Comparison of ENCODE assay signal across 15 cellular contexts in the genomic region with DNA sequence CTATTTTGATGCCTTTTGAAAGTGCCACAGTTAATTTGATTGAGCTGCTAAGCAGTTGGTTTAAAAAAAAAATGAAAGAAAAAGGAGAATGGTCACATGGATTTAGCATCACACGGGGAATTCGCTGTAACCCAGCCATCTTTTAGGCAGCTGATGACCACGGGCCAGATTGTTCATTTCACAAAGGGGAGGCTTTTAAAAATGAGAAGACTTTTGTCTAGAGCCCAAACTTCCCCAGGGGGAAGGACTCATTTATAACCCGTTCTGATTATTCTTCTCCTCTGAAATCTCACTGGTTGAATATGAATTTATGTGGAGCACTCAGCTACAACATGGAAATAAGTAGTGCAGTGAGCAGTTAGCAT.
DNase-seq lines count a peak whose midpoint lies in the region; ATAC-seq and TF ChIP-seq lines count a peak whose summit lies in the region.
"Had no signal": no experiment of that assay in that cellular context is flagged by ENCODE, and none has a peak within 500 bp of the region (broad histone marks: within the 10 kb centered on the region; RNA-seq: fewer than 3 reads in every experiment).

No MANE protein-coding gene starts in this region.

- H3K36me3 ChIP-seq in right atrium auricular region (no peaks in the 10 kb centered on the region), aorta (ENCODE audit: control insufficient read depth in 1 of 2, insufficient read depth in 2 of 2, low read length in 1 of 2) (no peaks in the 10 kb centered on the region)
- H3K36me3 ChIP-seq: MG63 had no signal

- H3K9me3 ChIP-seq in right atrium auricular region: no peaks in the 10 kb centered on the region
- H3K9me3 ChIP-seq in aorta (ENCODE audit: control insufficient read depth, low read length): no peaks in the 10 kb centered on the region
- H3K9me3 ChIP-seq: MG63 had no signal

- DNase-seq in Right ventricle myocardium inferior (ENCODE audit: missing footprints) (no peak), cardiac septum (ENCODE audit: low spot score) (no peak), right atrium auricular region (ENCODE audit: low spot score) (no peak), putamen (ENCODE audit: low spot score) (peak; percentile 22), aorta (no peak), LoVo (ENCODE audit: low spot score) (no peak), NCI-H1417 (lab: John Stamatoyannopoulos, UW) (no peak), Ammon's horn (ENCODE audit: low spot score) (no peak)
- DNase-seq: activated effector memory CD4-positive, alpha-beta T cell treated with Interleukin-2 at 50 U/mL for 16 hours; CD4-positive, CD25-positive, alpha-beta regulatory T cell; MG63; NCI-H2107; stimulated activated CD4-positive, alpha-beta T cell treated with anti-CD3 and anti-CD28 coated beads, Interleukin-2, amount 100 ng/mL, for 48 hours had no signal

- H3K27ac ChIP-seq in right atrium auricular region (peak overlapping the region; percentile 37 to 55), aorta (ENCODE audit: low read depth in 1 of 2, low read length in 2 of 2) (peak overlapping the region; percentile 33 to 77)
- H3K27ac ChIP-seq: 22Rv1, hepatocyte had no signal

- WGBS in aorta, 2 donors: 2 to 6% methylated on average over 4 of the region's 4 CpGs

- H3K4me1 ChIP-seq in right atrium auricular region (peaks cover 0 to 14% of the 10 kb centered on the region in 2 donors), aorta (ENCODE audit: control insufficient read depth in 1 of 2, insufficient read depth in 2 of 2, low read length in 2 of 2) (peaks cover 0 to 3% of the 10 kb centered on the region in 2 donors)

- ATAC-seq in Right ventricle myocardium inferior (peak; percentile 74), aorta (ENCODE audit: low FRiP score) (peak; percentile 16)

- no peak overlapping the region for H3K4me3 ChIP-seq in right atrium auricular region
- no peak overlapping the region for H3K4me3 ChIP-seq in aorta (ENCODE audit: low read length in 2 of 2)
- H3K4me3 ChIP-seq: hepatocyte, MG63 had no signal

- intact Hi-C loops in Right ventricle myocardium inferior (cut with DNase I) (no loop called here), cardiac septum (cut with DNase I) (no loop called here), aorta (cut with DNase I) (no loop called here)

- no peaks in the 10 kb centered on the region for H3K27me3 ChIP-seq in right atrium auricular region
- H3K27me3 ChIP-seq in aorta (ENCODE audit: control insufficient read depth in 1 of 2, insufficient read depth in 2 of 2, low read length in 1 of 2): no peaks in the 10 kb centered on the region
- H3K27me3 ChIP-seq: hepatocyte, MG63 had no signal

- no peak for TF ChIP-seq CTCF in right atrium auricular region (IDR thresholded peaks at IDR 0.05)
